In the genomic region with DNA sequence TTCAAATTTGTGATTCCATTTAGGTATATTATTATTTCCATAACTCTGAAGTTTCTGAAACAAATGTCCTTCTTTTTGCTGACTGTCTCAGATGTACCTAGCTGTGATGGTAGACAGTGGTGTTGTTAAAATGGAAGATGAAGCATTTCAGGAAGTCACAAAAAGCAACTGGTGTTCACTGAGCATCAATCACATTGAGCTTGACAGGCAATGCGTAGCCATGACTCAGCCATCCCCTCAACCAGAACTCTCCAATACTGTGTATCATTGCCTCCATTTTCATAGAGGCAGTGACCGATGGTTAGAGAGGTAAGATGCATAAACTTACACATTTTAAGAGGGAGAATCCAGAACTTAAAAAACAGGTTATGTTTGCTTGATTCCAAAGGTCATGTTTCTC, we compare ENCODE assay signal across 26 cellular contexts.
A peak's percentile ranks its signal among the peaks of the same experiment; 100 is the strongest.
DNase-seq lines count a peak whose midpoint lies in the region; ATAC-seq, FAIRE-seq and TF ChIP-seq lines count a peak whose summit lies in the region.
"Had no signal": no experiment of that assay in that cellular context is flagged by ENCODE, and none has a peak within 500 bp of the region (broad histone marks: within the 10 kb centered on the region; RNA-seq: fewer than 3 reads in every experiment).

No MANE protein-coding gene starts in this region.

- no peak overlapping the region for H4K91ac ChIP-seq in IMR-90 (ENCODE audit: insufficient read depth, low read depth, low read length)

- no peak overlapping the region for H4K5ac ChIP-seq in IMR-90 (ENCODE audit: low read depth, low read length)

- no peak for ATAC-seq in IMR-90 (ENCODE audit: low read depth)
- ATAC-seq in HG03175 (IDR thresholded peaks at IDR 0.05; ENCODE audit: unreplicated experiment): no peak
- ATAC-seq: GM23338, T-cell had no signal

- H3K4ac ChIP-seq in IMR-90 (ENCODE audit: low read depth, low read length): no peak overlapping the region

- H3K27ac ChIP-seq in IMR-90 (ENCODE audit: insufficient read depth, low read length): no peak overlapping the region
- H3K27ac ChIP-seq in keratinocyte (ENCODE audit: control insufficient read depth, insufficient read depth, low read length): no peak overlapping the region
- H3K27ac ChIP-seq: RWPE1 had no signal

- DNase-seq in A172 (ENCODE audit: low spot score) (peak; percentile 70), IMR-90 (peak; percentile 5), NOMO-1 treated with dmso at 0.1 percent for 144 hours (lab: John Stamatoyannopoulos, UW; ENCODE audit: unreplicated experiment) (peak; percentile 3), keratinocyte (ENCODE audit: low read depth, low spot score) (no peak), glutamatergic neuron (no peak), H7 (no peak)
- DNase-seq in activated CD4-positive, CD25-positive, alpha-beta regulatory T cell treated with anti-CD3 and anti-CD28 coated beads, Interleukin-2, amount 50 U/mL, for 72 hours: no peak
- DNase-seq: CD4-positive, CD25-positive, alpha-beta regulatory T cell; DND-41; HCEC 1CT; MG63; NCI-H1092 treated with DMSO at 0.1 percent for 48 hours; NCI-H1436 treated with DMSO at 0.1 percent for 48 hours; NCI-H2029; NCI-H2227 treated with DMSO at 0.1 percent for 48 hours; NCI-H510A treated with DMSO at 0.1 percent for 48 hours; NCI-H774; NK-92 treated with Interleukin-12 subunit alpha and Interleukin-12 subunit beta, amount 100 ng/mL, for 24 hours; SHP77 treated with DMSO at 0.1 percent for 48 hours; T-cell had no signal

- H4K8ac ChIP-seq in IMR-90 (ENCODE audit: low read depth in 2 of 2, low read length in 2 of 2): no peak overlapping the region

- H2AK9ac ChIP-seq in IMR-90 (replicated peaks; ENCODE audit: low read depth, low read length, poor library complexity): no peak overlapping the region

- no peak overlapping the region for H3K18ac ChIP-seq in IMR-90 (ENCODE audit: low read depth, low read length)

- H4K20me1 ChIP-seq in IMR-90 (ENCODE audit: insufficient read depth, low read length): no peaks in the 10 kb centered on the region
- no peaks in the 10 kb centered on the region for H4K20me1 ChIP-seq in keratinocyte (ENCODE audit: control insufficient read depth, extremely low read depth, insufficient read depth, low read length)

- H2AFZ ChIP-seq in IMR-90 (replicated peaks; ENCODE audit: low read length, poor library complexity): no peak overlapping the region
- H2AFZ ChIP-seq in keratinocyte (ENCODE audit: control insufficient read depth, low read length): no peak overlapping the region
- H2AFZ ChIP-seq: GM23338 had no signal

- no peak overlapping the region for H3K56ac ChIP-seq in IMR-90 (ENCODE audit: extremely low read depth, insufficient read depth, low read length)

- no peak overlapping the region for H2BK120ac ChIP-seq in IMR-90 (ENCODE audit: low read depth, low read length)

- H3K36me3 Mint-ChIP-seq in glutamatergic neuron (ENCODE audit: unreplicated experiment): no peaks in the 10 kb centered on the region
- H3K36me3 Mint-ChIP-seq: CD4-positive, CD25-positive, alpha-beta regulatory T cell; IgD-negative memory B cell; T-cell had no signal

- H3K4me1 ChIP-seq in IMR-90 (ENCODE audit: control insufficient read depth, insufficient read depth, low read length) (no peaks in the 10 kb centered on the region), keratinocyte (ENCODE audit: control insufficient read depth, extremely low read depth, insufficient read depth, low read length) (no peaks in the 10 kb centered on the region)

- H3K4me2 ChIP-seq in IMR-90 (ENCODE audit: low read depth, low read length) (no peak overlapping the region), keratinocyte (ENCODE audit: control insufficient read depth, extremely low read depth, insufficient read depth, low read depth, low read length) (no peak overlapping the region)
- H3K4me2 ChIP-seq: GM23338 had no signal

- POLR2A ChIA-PET in IMR-90 (lab: Charles Lee; ENCODE audit: unreplicated experiment): no interaction called here

- no peak for TF ChIP-seq POLR2A in IMR-90 (IDR thresholded peaks at IDR 0.05; ENCODE audit: low read depth, low read length)

- no peak overlapping the region for H3K14ac ChIP-seq in IMR-90 (replicated peaks; ENCODE audit: low read depth, low read length)

- H3K4me3 Mint-ChIP-seq in glutamatergic neuron (ENCODE audit: unreplicated experiment): no peak overlapping the region
- H3K4me3 Mint-ChIP-seq: CD4-positive, CD25-positive, alpha-beta regulatory T cell; GM23338; IgD-negative memory B cell; T-cell had no signal

- peaks cover 2% of the 10 kb centered on the region for H3K9me3 Mint-ChIP-seq in glutamatergic neuron (ENCODE audit: unreplicated experiment)
- H3K9me3 Mint-ChIP-seq: GM23338 had no signal

- no TSS peak for BruUV-seq in IMR-90 (replicated peaks; lab: Mats Ljungman, UMichigan)

- no peaks in the 10 kb centered on the region for H3K9me1 ChIP-seq in IMR-90 (ENCODE audit: insufficient read depth, low read length)
- H3K9me1 ChIP-seq in keratinocyte (ENCODE audit: control insufficient read depth, extremely low read depth, insufficient read depth, low read length): no peaks in the 10 kb centered on the region

- H2AK5ac ChIP-seq in IMR-90 (ENCODE audit: low read depth, low read length): no peak overlapping the region

- no peak for TF ChIP-seq CTCF in IMR-90 (conservative IDR thresholded peaks at IDR 0.05; ENCODE audit: low read depth, low read length)
- no peak for TF ChIP-seq CTCF in keratinocyte (optimal IDR thresholded peaks at IDR 0.05 in 1 of 3, IDR thresholded peaks at IDR 0.05 in 1 of 3, conservative IDR thresholded peaks at IDR 0.05 in 1 of 3; ENCODE audit: extremely low read depth in 1 of 3, insufficient read depth in 2 of 3, low read length in 3 of 3)
- TF ChIP-seq CTCF in glutamatergic neuron (IDR thresholded peaks at IDR 0.05; ENCODE audit: partially characterized antibody, unreplicated experiment): no peak

- no peaks in the 10 kb centered on the region for H3K79me1 ChIP-seq in IMR-90 (ENCODE audit: low read depth in 1 of 2, low read length in 2 of 2)

- WGBS in IMR-90 (ENCODE audit: extremely low coverage in 2 of 2, insufficient read length in 1 of 2), 2 experiments: no CpG with 5 or more reads among the region's 2 CpGs

- TF ChIP-seq RAD21 in IMR-90 (IDR thresholded peaks at IDR 0.05; ENCODE audit: low read length): no peak

- H3K27me3 Mint-ChIP-seq in glutamatergic neuron (ENCODE audit: unreplicated experiment): no peaks in the 10 kb centered on the region
- H3K27me3 Mint-ChIP-seq: CD4-positive, CD25-positive, alpha-beta regulatory T cell; IgD-negative memory B cell; T-cell had no signal

- H2BK20ac ChIP-seq in IMR-90 (ENCODE audit: low read depth, low read length): no peak overlapping the region

- H3K23ac ChIP-seq in IMR-90 (ENCODE audit: low read depth, low read length): no peak overlapping the region

- H2BK5ac ChIP-seq in IMR-90 (ENCODE audit: low read depth, low read length, poor library complexity, severe bottlenecking): no peak overlapping the region

- intact Hi-C loops in IMR-90 (cut with micrococcal nuclease): no loop called here

- no peak overlapping the region for H2BK15ac ChIP-seq in IMR-90 (ENCODE audit: low read depth, low read length)

- CTCF ChIA-PET in IMR-90 (lab: Yijun Ruan, JAX): no interaction called here

- H3K9me3 ChIP-seq in IMR-90 (ENCODE audit: control insufficient read depth, insufficient read depth, low read length): no peaks in the 10 kb centered on the region
- no peaks in the 10 kb centered on the region for H3K9me3 ChIP-seq in keratinocyte (ENCODE audit: control insufficient read depth, low read depth, low read length)
- H3K9me3 ChIP-seq: MG63 had no signal

- H3K4me3 ChIP-seq in IMR-90 (ENCODE audit: insufficient read depth, low read depth, low read length) (no peak overlapping the region), keratinocyte (ENCODE audit: control insufficient read depth in 2 of 3, extremely low read depth in 1 of 3, insufficient read depth in 2 of 3, low read depth in 1 of 3, low read length in 3 of 3) (no peak overlapping the region), H7 (ENCODE audit: insufficient read depth, low read depth, low read length) (no peak overlapping the region)
- H3K4me3 ChIP-seq: GM23338, MG63 had no signal

- H3K27ac Mint-ChIP-seq in glutamatergic neuron (ENCODE audit: unreplicated experiment): no peak overlapping the region
- H3K27ac Mint-ChIP-seq: CD4-positive, CD25-positive, alpha-beta regulatory T cell; GM23338; IgD-negative memory B cell; T-cell had no signal

- H3K9ac ChIP-seq in IMR-90 (ENCODE audit: low read depth, low read length) (no peak overlapping the region), keratinocyte (ENCODE audit: control insufficient read depth, extremely low read depth, insufficient read depth, low read length) (no peak overlapping the region)

- in situ Hi-C loops in IMR-90 (cut with MboI; ENCODE audit: low sequenced_read_pairs): no loop called here

- peak; percentile 26 for FAIRE-seq in keratinocyte (lab: Jason Lieb, UNC)
- FAIRE-seq: GM12891, HTR-8/SVneo had no signal

- H3K4me1 Mint-ChIP-seq in glutamatergic neuron (ENCODE audit: low read depth, unreplicated experiment): peaks cover 13% of the 10 kb centered on the region
- H3K4me1 Mint-ChIP-seq: CD4-positive, CD25-positive, alpha-beta regulatory T cell; GM23338; IgD-negative memory B cell; T-cell had no signal

- no peaks in the 10 kb centered on the region for H3K79me2 ChIP-seq in keratinocyte (ENCODE audit: control insufficient read depth, insufficient read depth, low read length)

- H3K27me3 ChIP-seq in IMR-90 (ENCODE audit: control insufficient read depth, insufficient read depth, low read length) (no peaks in the 10 kb centered on the region), keratinocyte (ENCODE audit: control insufficient read depth, extremely low read depth, insufficient read depth, low read length) (no peaks in the 10 kb centered on the region), H7 (ENCODE audit: control insufficient read depth, insufficient read depth, low read length) (no peaks in the 10 kb centered on the region)
- H3K27me3 ChIP-seq: MG63 had no signal

- dilution Hi-C loops in IMR-90 (cut with HindIII; ENCODE audit: low sequenced_read_pairs, unreplicated experiment): no loop called here
- dilution Hi-C loops in keratinocyte (cut with MboI; ENCODE audit: extremely low pct_ligation_motif_present, low sequenced_read_pairs): no loop called here

- H3K36me3 ChIP-seq in IMR-90 (ENCODE audit: control insufficient read depth, insufficient read depth, low read length) (no peaks in the 10 kb centered on the region), keratinocyte (ENCODE audit: control insufficient read depth in 2 of 2, extremely low read depth in 1 of 2, insufficient read depth in 2 of 2, low read length in 2 of 2) (no peaks in the 10 kb centered on the region), H7 (replicated peaks; ENCODE audit: control insufficient read depth, insufficient read depth, low read length) (no peaks in the 10 kb centered on the region)
- H3K36me3 ChIP-seq: MG63 had no signal

TF ChIP-seq in IMR-90, 13 proteins besides CTCF, POLR2A, EP300 and RAD21 (continues in another document):
- TF ChIP-seq MAZ (IDR thresholded peaks at IDR 0.05; ENCODE audit: borderline replicate concordance, low read depth, low read length): no peak

Comparison
In these comparisons a context has a peak if more than half of its experiments do, and no peak if none do; other contexts are left out.
1. DNase-seq: peak in A172 (single experiment), IMR-90 (single experiment) and NOMO-1 treated with dmso at 0.1 percent for 144 hours (single experiment); none in keratinocyte (single experiment), glutamatergic neuron (single experiment), activated CD4-positive, CD25-positive, alpha-beta regulatory T cell treated with anti-CD3 and anti-CD28 coated beads, Interleukin-2, amount 50 U/mL, for 72 hours (single experiment) and H7 (single experiment).